26 cellular contexts compared by ENCODE assay signal in the genomic region with DNA sequence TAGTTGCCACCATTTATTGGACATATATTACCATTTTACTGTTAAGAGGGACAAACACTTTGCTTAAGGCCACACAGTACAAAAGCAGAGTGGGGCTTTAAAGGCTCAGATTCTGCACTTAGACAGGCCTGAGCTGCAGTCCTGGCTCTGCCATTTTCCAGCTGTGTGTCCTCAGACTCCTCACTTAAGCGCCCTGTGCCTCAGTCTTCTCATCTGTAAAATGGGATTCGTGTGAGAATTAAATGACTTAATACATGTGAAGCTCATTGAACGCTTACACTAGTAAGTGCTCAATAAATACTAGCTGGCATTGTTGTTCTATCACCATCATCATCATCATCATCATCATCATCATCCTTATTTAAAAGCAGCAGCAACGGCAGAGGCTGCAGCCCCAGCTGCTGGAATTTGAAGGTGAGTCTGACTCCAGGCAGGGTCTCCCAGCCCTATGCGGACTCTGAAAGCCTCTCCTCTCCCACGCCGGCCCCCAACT. TPM values are rescaled to one million over a fixed set of nuclear protein-coding genes. Genes with fewer than 3 reads are reported as not detected.
DNase-seq lines count a peak whose midpoint lies in the region; ATAC-seq, FAIRE-seq and TF ChIP-seq lines count a peak whose summit lies in the region.
"Had no signal": no experiment of that assay in that cellular context is flagged by ENCODE, and none has a peak within 500 bp of the region (broad histone marks: within the 10 kb centered on the region; RNA-seq: fewer than 3 reads in every experiment).

No MANE protein-coding gene starts in this region.

- POLR2A ChIA-PET in A673 (lab: Charles Lee; ENCODE audit: low non-redundant PET) (no interaction called here), HEK293 (lab: Yijun Ruan, JAX) (no interaction called here), H1 (lab: Charles Lee; ENCODE audit: partially characterized antibody) (no interaction called here)

- peak overlapping the region; percentile 68 to 77 for H3K4me2 ChIP-seq in H1 (ENCODE audit: insufficient read depth in 1 of 2, low read depth in 2 of 2, low read length in 2 of 2)

- H2AK5ac ChIP-seq in H1 (ENCODE audit: low read depth, low read length), result no peak overlapping the region

- H3K27ac Mint-ChIP-seq in nephron progenitor cell (no peak overlapping the region), mesothelial cell of epicardium (no peak overlapping the region)
- H3K27ac Mint-ChIP-seq: activated naive CD4-positive, alpha-beta T cell treated with anti-CD3 and anti-CD28 coated beads, Interleukin-2, amount 50 U/mL, for 72 hours; activated T-helper 1 cell treated with anti-CD3 and anti-CD28 coated beads, Interleukin-12 subunit alpha, Interleukin-12 subunit beta, Interleukin-2, Interleukin-4 antibody, amounts not matched to agents 30 ng/mL and 10 ng/mL and 1 ng/mL, durations not matched to agents 14 hours and 24 hours and 36 hours; CD4-positive, alpha-beta T cell had no signal

- no peak overlapping the region for H3K14ac ChIP-seq in H1 (ENCODE audit: insufficient read length)

- BruUV-seq in A673 (replicated peaks; lab: Mats Ljungman, UMichigan), result no TSS peak

- no peak for TF ChIP-seq POLR2A in H1 (IDR thresholded peaks at IDR 0.05; ENCODE audit: control extremely low read depth in 1 of 2, low read depth in 2 of 2, low read length in 2 of 2)

- no peak overlapping the region; the same call in 1 of the 2 replicates for H4K8ac ChIP-seq in H1 (ENCODE audit: extremely low read depth, insufficient read depth, low read length)

- no peak overlapping the region for H2AFZ ChIP-seq in H1 (ENCODE audit: low read length)

- H3K4me3 Mint-ChIP-seq in nephron progenitor cell (peak overlapping the region; percentile 38), mesothelial cell of epicardium (no peak overlapping the region)
- H3K4me3 Mint-ChIP-seq: activated T-helper 1 cell treated with anti-CD3 and anti-CD28 coated beads, Interleukin-12 subunit alpha, Interleukin-12 subunit beta, Interleukin-2, Interleukin-4 antibody, amounts not matched to agents 30 ng/mL and 10 ng/mL and 1 ng/mL, durations not matched to agents 14 hours and 24 hours and 36 hours; CD4-positive, alpha-beta T cell had no signal

- no peak overlapping the region for H4K91ac ChIP-seq in H1 (replicated peaks; ENCODE audit: insufficient read length, low read length)

- H2BK12ac ChIP-seq in H1 (ENCODE audit: low read depth, low read length), result no peak overlapping the region

- H3K56ac ChIP-seq in H1 (replicated peaks; ENCODE audit: insufficient read length, low read depth, low read length), result no peak overlapping the region

- H3K18ac ChIP-seq in H1 (ENCODE audit: extremely low read depth, low read length), result no peak overlapping the region

- H2BK20ac ChIP-seq in H1 (ENCODE audit: low read length), result no peak overlapping the region

- no peak for TF ChIP-seq EP300 in H1 (IDR thresholded peaks at IDR 0.05; ENCODE audit: borderline replicate concordance in 1 of 2, low read depth in 2 of 2, low read length in 2 of 2)

- no peak overlapping the region for H2BK120ac ChIP-seq in H1 (replicated peaks; ENCODE audit: low read depth, low read length)

- no peak overlapping the region for H2BK5ac ChIP-seq in H1 (ENCODE audit: low read depth, low read length)

- H3K4ac ChIP-seq in H1 (replicated peaks; ENCODE audit: insufficient read length, low read depth, low read length), result no peak overlapping the region

- no peaks in the 10 kb centered on the region for H3K79me1 ChIP-seq in H1 (ENCODE audit: low read depth, low read length)

- H3K27me3 ChIP-seq in A673 (replicated peaks; ENCODE audit: insufficient read depth, low read depth, low read length, poor library complexity) (no peaks in the 10 kb centered on the region), H1 (replicated peaks in 1 of 4; ENCODE audit: control insufficient read depth in 3 of 4, extremely low read depth in 1 of 4, insufficient read depth in 3 of 4, low read length in 3 of 4) (peaks cover 0 to 13% (median 9%) of the 10 kb centered on the region in 4 experiments; a peak in 5 of 7 replicates)
- H3K27me3 ChIP-seq: ascending aorta, uterus had no signal

- DNase-seq in A673 (ENCODE audit: low spot score), result no peak
- no peak for DNase-seq in H1 (ENCODE audit: low read depth in 1 of 2, low spot score in 2 of 2)
- DNase-seq in nephron progenitor cell, result no peak
- no peak for DNase-seq in NCI-H526 treated with DMSO at 0.1 percent for 48 hours (lab: John Stamatoyannopoulos, UW)
- DNase-seq in mesothelial cell of epicardium (ENCODE audit: low spot score in 2 of 2, unreplicated experiment in 2 of 2), result no peak
- DNase-seq: activated CD4-positive, alpha-beta T cell treated with anti-CD3 and anti-CD28 coated beads for 4 hours; CD4-positive, alpha-beta T cell; effector CD4-positive, alpha-beta T cell; gastrocnemius medialis; left ventricle myocardium inferior; NCI-H2107; NCI-H524 treated with DMSO at 0.1 percent for 48 hours; right cardiac atrium; stimulated activated CD8-positive, alpha-beta memory T cell treated with anti-CD3 and anti-CD28 coated beads, Interleukin-4, amount 100 ng/mL, for 48 hours; uterus had no signal

- no peak for ATAC-seq in GM19023 (IDR thresholded peaks at IDR 0.05; ENCODE audit: unreplicated experiment)
- no peak for ATAC-seq in HG03175 (IDR thresholded peaks at IDR 0.05; ENCODE audit: unreplicated experiment)
- ATAC-seq: gastrocnemius medialis, right cardiac atrium had no signal

- CTCF ChIA-PET in A673 (lab: Charles Lee) (no interaction called here), HEK293 (lab: Yijun Ruan, JAX) (no interaction called here), H1 (lab: Charles Lee; ENCODE audit: partially characterized antibody) (interaction anchor here (0.9 to 2.3 kb wide), 3 partner anchors 13 to 106 kb away, joined by 3 to 5 read pairs (median 3); no protein-coding TSS in a partner anchor)

- H3K79me2 ChIP-seq in H1 (ENCODE audit: control insufficient read depth in 1 of 2, insufficient read depth in 2 of 2, low read length in 2 of 2), result no peaks in the 10 kb centered on the region

- no peaks in the 10 kb centered on the region for H4K20me1 ChIP-seq in H1 (replicated peaks in 1 of 2; ENCODE audit: control insufficient read depth in 1 of 2, insufficient read depth in 2 of 2, low read length in 2 of 2)

- H3K9me3 Mint-ChIP-seq in nephron progenitor cell, result no peaks in the 10 kb centered on the region
- H3K9me3 Mint-ChIP-seq in mesothelial cell of epicardium, result no peaks in the 10 kb centered on the region
- H3K9me3 Mint-ChIP-seq: activated naive CD4-positive, alpha-beta T cell treated with anti-CD3 and anti-CD28 coated beads, Interleukin-2, amount 50 U/mL, for 72 hours; activated T-helper 1 cell treated with anti-CD3 and anti-CD28 coated beads, Interleukin-12 subunit alpha, Interleukin-12 subunit beta, Interleukin-2, Interleukin-4 antibody, amounts not matched to agents 30 ng/mL and 10 ng/mL and 1 ng/mL, durations not matched to agents 14 hours and 24 hours and 36 hours; CD4-positive, alpha-beta T cell had no signal

- no peak overlapping the region for H3K23ac ChIP-seq in H1 (ENCODE audit: insufficient read length)

- H3K4me1 ChIP-seq in A673 (ENCODE audit: insufficient read depth, low read length, poor library complexity, severe bottlenecking) (peaks cover 34% of the 10 kb centered on the region), HEK293 (ENCODE audit: control insufficient read depth, insufficient read depth, low read length) (0 out of 2 replicates have a peak, but pooled peaks cover 3% of the 10 kb centered on the region), H1 (replicated peaks in 1 of 4; ENCODE audit: control insufficient read depth in 3 of 4, insufficient read depth in 4 of 4, low read length in 3 of 4) (peaks cover under 1 to 16% (median 8%) of the 10 kb centered on the region in 4 experiments)
- H3K4me1 ChIP-seq: ascending aorta, gastrocnemius medialis, left ventricle myocardium inferior, uterus had no signal

- no peak overlapping the region for H2BK15ac ChIP-seq in H1 (ENCODE audit: low read length)

- FAIRE-seq in H1 (lab: Jason Lieb, UNC), result no peak
- FAIRE-seq: GM12892 had no signal

- H3K27ac ChIP-seq in A673 (ENCODE audit: low read depth, low read length, poor library complexity, severe bottlenecking) (no peak overlapping the region), HEK293 (ENCODE audit: extremely low read depth, low read depth, low read length) (no peak overlapping the region), H1 (ENCODE audit: low read depth, low read length) (no peak overlapping the region)
- H3K27ac ChIP-seq: ascending aorta, esophagus muscularis mucosa, gastrocnemius medialis, left ventricle myocardium inferior, uterus had no signal

- H3K9ac ChIP-seq in H1 (replicated peaks in 1 of 4; ENCODE audit: extremely low read depth in 1 of 4, low read depth in 3 of 4, low read length in 3 of 4), result no peak overlapping the region

- no peak for TF ChIP-seq RAD21 in H1 (IDR thresholded peaks at IDR 0.05 in 1 of 2, conservative IDR thresholded peaks at IDR 0.05 in 1 of 2; ENCODE audit: low read depth in 2 of 2, low read length in 2 of 2)

- H3K4me3 ChIP-seq in A673 (ENCODE audit: low read depth, low read length, poor library complexity, severe bottlenecking) (peak overlapping the region; percentile 47), HEK293 (ENCODE audit: low read depth, low read length) (peak overlapping the region; percentile 25), H1 (ENCODE audit: extremely low read depth in 1 of 4, insufficient read depth in 2 of 4, low read depth in 3 of 4, low read length in 4 of 4) (peak overlapping the region; percentile 19 to 69 (median 34); a peak in 6 of 8 replicates)
- H3K4me3 ChIP-seq: ascending aorta, esophagus muscularis mucosa, gastrocnemius medialis, left ventricle myocardium inferior, uterus had no signal

- H3K4me1 Mint-ChIP-seq in nephron progenitor cell (peaks cover 19% of the 10 kb centered on the region), mesothelial cell of epicardium (no peaks in the 10 kb centered on the region)

- intact Hi-C loops in A673 (cut with micrococcal nuclease; ENCODE audit: unreplicated experiment), result no loop called here

- H3K27me3 Mint-ChIP-seq in nephron progenitor cell (ENCODE audit: low read depth, poor library complexity) (peaks cover 76% of the 10 kb centered on the region), mesothelial cell of epicardium (ENCODE audit: low read depth) (peaks cover 81% of the 10 kb centered on the region)

- H3K36me3 ChIP-seq in A673 (ENCODE audit: insufficient read depth, low read length, poor library complexity, severe bottlenecking) (no peaks in the 10 kb centered on the region), HEK293 (ENCODE audit: control insufficient read depth in 2 of 2, insufficient read depth in 1 of 2, low read length in 2 of 2) (no peaks in the 10 kb centered on the region), H1 (ENCODE audit: control insufficient read depth in 2 of 4, insufficient read depth in 4 of 4, low read length in 3 of 4) (no peaks in the 10 kb centered on the region)
- H3K36me3 ChIP-seq: ascending aorta, esophagus muscularis mucosa, gastrocnemius medialis, left ventricle myocardium inferior, uterus had no signal

- WGBS in H1 (ENCODE audit: extremely low coverage in 1 of 2, insufficient coverage in 1 of 2, insufficient read length in 1 of 2, insufficient replicate concordance in 2 of 2, low coverage in 1 of 2, low lambda C conversion rate in 2 of 2, missing lambda C conversion rate in 1 of 2), 2 experiments, result 71% methylated on average over 4 of the region's 7 CpGs; no CpG with 5 or more reads in 1 of the 2 experiments

- H3K36me3 Mint-ChIP-seq in nephron progenitor cell (ENCODE audit: low read depth), result no peaks in the 10 kb centered on the region
- no peaks in the 10 kb centered on the region for H3K36me3 Mint-ChIP-seq in mesothelial cell of epicardium
- H3K36me3 Mint-ChIP-seq: activated naive CD4-positive, alpha-beta T cell treated with anti-CD3 and anti-CD28 coated beads, Interleukin-2, amount 50 U/mL, for 72 hours had no signal

- no peak for TF ChIP-seq CTCF in A673 (conservative IDR thresholded peaks at IDR 0.05; ENCODE audit: low read depth, low read length)
- no peak for TF ChIP-seq CTCF in HEK293 (tag by site-specific recombination; IDR thresholded peaks at IDR 0.05)
- TF ChIP-seq CTCF in H1 (IDR thresholded peaks at IDR 0.05; ENCODE audit: control extremely low read depth in 1 of 3, insufficient read depth in 1 of 3, low read depth in 1 of 3, low read length in 3 of 3), result no peak
- no peak for TF ChIP-seq CTCF in nephron progenitor cell (IDR thresholded peaks at IDR 0.05)
- TF ChIP-seq CTCF in mesothelial cell of epicardium (IDR thresholded peaks at IDR 0.05; ENCODE audit: unreplicated experiment), result no peak

- no peaks in the 10 kb centered on the region for H3K9me3 ChIP-seq in A673 (ENCODE audit: low read depth, low read length, poor library complexity, severe bottlenecking)
- no peaks in the 10 kb centered on the region for H3K9me3 ChIP-seq in HEK293 (ENCODE audit: control insufficient read depth, insufficient read depth, low read depth, low read length)
- no peaks in the 10 kb centered on the region for H3K9me3 ChIP-seq in H1 (ENCODE audit: insufficient read depth in 2 of 2, low read depth in 1 of 2, low read length in 1 of 2)
- H3K9me3 ChIP-seq: ascending aorta, esophagus muscularis mucosa, gastrocnemius medialis, left ventricle myocardium inferior, uterus had no signal

- peaks cover 5% of the 10 kb centered on the region; the same call in 1 of the 2 replicates for H3K23me2 ChIP-seq in H1 (ENCODE audit: low read depth, low read length)

- H4K5ac ChIP-seq in H1 (ENCODE audit: insufficient read length, low read depth, low read length), result no peak overlapping the region

RNA-seq across cellular contexts. Expression of gene CACNG5, which starts 0.4 kb away (rescaled TPM):
- total RNA-seq in A673 (2021) (0.88 and 3.1 TPM in 2 replicates), mesothelial cell of epicardium (not detected in 3 replicates)
- 1.3 and 2.2 TPM in 2 replicates for total RNA-seq in H1 (2021; fragmentation: NEBNext Ultra II Directional; extraction: Animal tissue kit (Norgen Biotek cat#: 25700))
- polyA plus RNA-seq in H1 (2011; rRNA removed), result 3.1 and 4.1 TPM in 2 replicates
- 1.8 TPM for polyA plus RNA-seq in H1 (2011; cell fraction: cytosol; rRNA removed)
- polyA plus RNA-seq in H1 (2011; cell fraction: nucleus; rRNA removed), result 6.4 TPM
- 1.0 to 1.8 TPM (median 1.3 TPM) in 4 replicates for polyA plus RNA-seq in H1 (2012, experiment 1 of 2)
- 0.73 TPM for polyA plus RNA-seq in H1 (2012, experiment 2 of 2)
- 2.2 TPM for polyA plus RNA-seq in H1 (2013, experiment 1 of 2)
- polyA plus RNA-seq in H1 (2013, experiment 2 of 2), result 2.9 TPM
- 5.1 and 8.7 TPM in 2 replicates for polyA minus RNA-seq in H1 (2011; rRNA and poly(A)+ RNA removed)
- 1.8 TPM for polyA minus RNA-seq in H1 (2011; cell fraction: cytosol; rRNA and poly(A)+ RNA removed)
- polyA minus RNA-seq in H1 (2011; cell fraction: nucleus; rRNA and poly(A)+ RNA removed), result 5.4 TPM
- total RNA-seq: activated naive CD4-positive, alpha-beta T cell treated with anti-CD3 and anti-CD28 coated beads, Interleukin-2, amount 50 U/mL, for 72 hours; activated T-helper 1 cell treated with anti-CD3 and anti-CD28 coated beads, Interleukin-12 subunit alpha, Interleukin-12 subunit beta, Interleukin-2, Interleukin-4 antibody, amounts not matched to agents 30 ng/mL and 10 ng/mL and 1 ng/mL, durations not matched to agents 14 hours and 24 hours and 36 hours; ascending aorta; CD4-positive, alpha-beta T cell; esophagus muscularis mucosa; gastrocnemius medialis; left ventricle myocardium inferior; M059J; omental fat pad; right cardiac atrium; subcutaneous adipose tissue had no signal
- polyA plus RNA-seq: right cardiac atrium had no signal
